Comparison of ENCODE assay signal across 15 cellular contexts in genomic region chr3:188280627-188281026, GRCh38.
"Had no signal": no experiment of that assay in that cellular context is flagged by ENCODE, and none has a peak within 500 bp of the region (broad histone marks: within the 10 kb centered on the region; RNA-seq: fewer than 3 reads in every experiment).

No MANE protein-coding gene starts in this region.

- H3K36me3 ChIP-seq: brain microvascular endothelial cell, lower lobe of right lung, pancreas, upper lobe of right lung had no signal

- DNase-seq: activated effector memory CD4-positive, alpha-beta T cell treated with anti-CD3 and anti-CD28 coated beads, Interleukin-2, amount 50 U/mL, for 16 hours; activated T-cell treated with anti-CD3 and anti-CD28 coated beads, Interleukin-2, amount 50 U/mL, for 4 hours; amniotic stem cell; dorsolateral prefrontal cortex; esophagus squamous epithelium; foreskin fibroblast; left cardiac atrium; lower lobe of right lung; midbrain; pancreas; upper lobe of right lung had no signal

- ATAC-seq: activated CD4-positive, CD25-positive, alpha-beta regulatory T cell treated with anti-CD3 and anti-CD28 coated beads, Interleukin-2, amount 50 U/mL, for 24 hours; activated naive CD4-positive, alpha-beta T cell treated with anti-CD3 and anti-CD28 coated beads, Interleukin-2, amount 50 U/mL, for 72 hours; activated T-cell treated with anti-CD3 and anti-CD28 coated beads, Interleukin-2, amount 50 U/mL, for 4 hours; left cardiac atrium; pancreas; upper lobe of right lung had no signal

- H3K27me3 ChIP-seq: brain microvascular endothelial cell, dorsolateral prefrontal cortex, esophagus squamous epithelium, pancreas, upper lobe of right lung had no signal

- H3K9me3 ChIP-seq: esophagus squamous epithelium, lower lobe of right lung, pancreas, upper lobe of right lung had no signal

- H3K27ac ChIP-seq: brain microvascular endothelial cell, dorsolateral prefrontal cortex, lower lobe of right lung, pancreas, skin epidermis, upper lobe of right lung had no signal

- H3K4me3 ChIP-seq: dorsolateral prefrontal cortex, esophagus squamous epithelium, lower lobe of right lung, pancreas, skin epidermis, upper lobe of right lung had no signal
